Comparison of ENCODE assay signal across 19 cellular contexts in genomic region chr6:147660334-147661311, GRCh38.
"Had no signal": no experiment of that assay in that cellular context is flagged by ENCODE, and none has a peak within 500 bp of the region (broad histone marks: within the 10 kb centered on the region; RNA-seq: fewer than 3 reads in every experiment).

No MANE protein-coding gene starts in this region.

- ATAC-seq: activated T-helper 17 cell treated with anti-CD3 and anti-CD28 coated beads, Interleukin-2, amount 50 U/mL, for 72 hours; T-helper 17 cell had no signal

- DNase-seq: activated CD4-positive, alpha-beta memory T cell treated with anti-CD3 and anti-CD28 coated beads for 36 hours; activated CD4-positive, alpha-beta T cell treated with anti-CD3 and anti-CD28 coated beads, Interleukin-2, amount 10 ng/mL, durations not matched to agents 7 days and 5 days; activated CD4-positive, CD25-positive, alpha-beta regulatory T cell; activated CD8-positive, alpha-beta memory T cell treated with anti-CD3 and anti-CD28 coated beads for 24 hours; activated gamma-delta T cell; activated naive CD4-positive, alpha-beta T cell treated with anti-CD3 and anti-CD28 coated beads for 36 hours; activated T-cell treated with anti-CD3 and anti-CD28 coated beads, Interleukin-2, amount 50 U/mL, for 48 hours; amygdala; NCI-H1092; NCI-H1417; NCI-H1694; NCI-H2029 treated with DMSO at 0.1 percent for 48 hours; NCI-H524 treated with DMSO at 0.1 percent for 48 hours; NCI-H748 treated with DMSO at 0.1 percent for 48 hours; NK-92 treated with Interleukin-12 subunit alpha and Interleukin-12 subunit beta, amount 100 ng/mL, for 24 hours; SIG-M5; T-helper 17 cell; T-helper 9 cell had no signal
